7 cellular contexts compared by ENCODE assay signal in genomic region chr15:90280743-90281142, GRCh38. TPM values are rescaled to one million over a fixed set of nuclear protein-coding genes. Genes with fewer than 3 reads are reported as not detected.
"Had no signal": no experiment of that assay in that cellular context is flagged by ENCODE, and none has a peak within 500 bp of the region (broad histone marks: within the 10 kb centered on the region; RNA-seq: fewer than 3 reads in every experiment).

No MANE protein-coding gene starts in this region.

RNA-seq across cellular contexts. Expression of gene TTLL13, which starts 31.4 kb away (rescaled TPM):
- total RNA-seq: omental fat pad, posterior vena cava, pulmonary artery endothelial cell, sigmoid colon, skeletal muscle tissue had no signal
- polyA plus RNA-seq: naive thymus-derived CD4-positive, alpha-beta T cell; naive thymus-derived CD8-positive, alpha-beta T cell had no signal
